17 cellular contexts compared by ENCODE assay signal in genomic region chr7:115449689-115450088, GRCh38.
A peak's percentile ranks its signal among the peaks of the same experiment; 100 is the strongest.
DNase-seq lines count a peak whose midpoint lies in the region; ATAC-seq and TF ChIP-seq lines count a peak whose summit lies in the region.
"Had no signal": no experiment of that assay in that cellular context is flagged by ENCODE, and none has a peak within 500 bp of the region (broad histone marks: within the 10 kb centered on the region; RNA-seq: fewer than 3 reads in every experiment).

No MANE protein-coding gene starts in this region.

- peak; percentile 4 for TF ChIP-seq CTCF in choroid plexus epithelial cell (conservative IDR thresholded peaks at IDR 0.05; ENCODE audit: low read depth, low read length)
- no peak for TF ChIP-seq CTCF in spleen (IDR thresholded peaks at IDR 0.05 in 8 of 11, conservative IDR thresholded peaks at IDR 0.05 in 3 of 11)
- TF ChIP-seq CTCF in sigmoid colon (IDR thresholded peaks at IDR 0.05), result no peak

- intact Hi-C loops in spleen (cut with DNase I; ENCODE audit: low total_unique reads) (no loop called here), sigmoid colon (cut with DNase I) (no loop called here)

- 80 to 91% (median 86%) methylated on average over 3 of the region's 3 CpGs for WGBS in spleen, 5 donors
- WGBS in sigmoid colon, 2 donors, result 79 to 97% methylated on average over 3 of the region's 3 CpGs

- H3K27me3 Mint-ChIP-seq in naive B cell, result peaks cover 11 to 25% (median 21%) of the 10 kb centered on the region in 3 donors

- ATAC-seq in HG02885 (IDR thresholded peaks at IDR 0.05; ENCODE audit: poor library complexity, unreplicated experiment), result peak; percentile 49
- peak; percentile 38 to 69 for ATAC-seq in naive B cell (ENCODE audit: low read depth in 2 of 2)

- H3K4me3 Mint-ChIP-seq in naive B cell, result no peak overlapping the region

- no peak overlapping the region for H3K27ac ChIP-seq in spleen
- no peak overlapping the region for H3K27ac ChIP-seq in sigmoid colon
- H3K27ac ChIP-seq: C4-2B, RWPE1, SJCRH30 had no signal

- H3K36me3 ChIP-seq in spleen, result no peaks in the 10 kb centered on the region
- no peaks in the 10 kb centered on the region for H3K36me3 ChIP-seq in sigmoid colon
- H3K36me3 ChIP-seq: SJCRH30 had no signal

- no peaks in the 10 kb centered on the region for H3K4me1 ChIP-seq in spleen
- no peaks in the 10 kb centered on the region for H3K4me1 ChIP-seq in sigmoid colon
- H3K4me1 ChIP-seq: SJCRH30 had no signal

- no peak overlapping the region for H3K27ac Mint-ChIP-seq in naive B cell

- H3K4me1 Mint-ChIP-seq in naive B cell, result peaks cover 0 to 5% (median 0%) of the 10 kb centered on the region in 3 donors

- no peaks in the 10 kb centered on the region for H3K36me3 Mint-ChIP-seq in naive B cell

- H3K9me3 Mint-ChIP-seq in naive B cell, result no peaks in the 10 kb centered on the region

- no peaks in the 10 kb centered on the region for H3K27me3 ChIP-seq in spleen (replicated peaks in 1 of 7)
- no peaks in the 10 kb centered on the region for H3K27me3 ChIP-seq in sigmoid colon
- H3K27me3 ChIP-seq: SJCRH30 had no signal

- TF ChIP-seq EP300 in sigmoid colon (IDR thresholded peaks at IDR 0.05), result no peak

- DNase-seq in NCI-H82 (lab: John Stamatoyannopoulos, UW) (peak; percentile 31), NCI-H82 treated with DMSO at 0.1 percent for 48 hours (lab: John Stamatoyannopoulos, UW; ENCODE audit: unreplicated experiment) (no peak), choroid plexus epithelial cell (ENCODE audit: low read depth) (peak; percentile 2), naive B cell (peak; percentile 20), spleen (no peak), sigmoid colon (no peak)
- no peak for DNase-seq in activated CD4-positive, CD25-positive, alpha-beta regulatory T cell treated with anti-CD3 and anti-CD28 coated beads, Interleukin-2, amount 50 U/mL, for 72 hours
- DNase-seq: GF-D8, HCEC 1CT, NCI-H1417, NCI-H2029, NCI-H226, NCI-H774 had no signal

- peaks cover 0 to 6% (median 0%) of the 10 kb centered on the region in 8 donors for H3K9me3 ChIP-seq in spleen
- no peaks in the 10 kb centered on the region for H3K9me3 ChIP-seq in sigmoid colon
- H3K9me3 ChIP-seq: SJCRH30 had no signal

- H3K4me3 ChIP-seq in choroid plexus epithelial cell (ENCODE audit: low read depth, low read length), result no peak overlapping the region
- no peak overlapping the region for H3K4me3 ChIP-seq in spleen
- H3K4me3 ChIP-seq in sigmoid colon, result no peak overlapping the region
- H3K4me3 ChIP-seq: SJCRH30 had no signal

- TF ChIP-seq POLR2A in spleen (IDR thresholded peaks at IDR 0.05) (no peak), sigmoid colon (IDR thresholded peaks at IDR 0.05) (no peak)

Comparison
In these comparisons a context has a peak if more than half of its experiments do, and no peak if none do; other contexts are left out.
1. DNase-seq: peak in NCI-H82 (single experiment), choroid plexus epithelial cell (single experiment) and naive B cell (single experiment); none in NCI-H82 treated with DMSO at 0.1 percent for 48 hours (single experiment), activated CD4-positive, CD25-positive, alpha-beta regulatory T cell treated with anti-CD3 and anti-CD28 coated beads, Interleukin-2, amount 50 U/mL, for 72 hours (single experiment), spleen (single experiment) and sigmoid colon (single experiment).